ENCODE assay signal across 1 cellular context in genomic region chr4:2365054-2365912, GRCh38.
TF ChIP-seq lines count a peak whose summit lies in the region.

No MANE protein-coding gene starts in this region.

TF ChIP-seq in K562, 482 proteins besides CTCF, POLR2A, EP300 and RAD21 (continued from another document):
- TF ChIP-seq CHD7 (IDR thresholded peaks at IDR 0.05; ENCODE audit: low read depth, low read length) (no peak), SMARCE1 (IDR thresholded peaks at IDR 0.05) (no peak), PHB (CRISPR knock-in tag; IDR thresholded peaks at IDR 0.05) (no peak), MAFF (IDR thresholded peaks at IDR 0.05; ENCODE audit: low read length) (no peak), CCNT2 (IDR thresholded peaks at IDR 0.05; ENCODE audit: borderline replicate concordance, extremely low read depth, insufficient read length, low read depth, low read length) (no peak), MLX (CRISPR knock-in tag; conservative IDR thresholded peaks at IDR 0.05) (no peak), NFE2 (IDR thresholded peaks at IDR 0.05; ENCODE audit: low read depth) (no peak), ZBTB9 (CRISPR knock-in tag; IDR thresholded peaks at IDR 0.05) (no peak), CHD2 (IDR thresholded peaks at IDR 0.05; ENCODE audit: low read depth, low read length) (no peak), TCF7L2 (IDR thresholded peaks at IDR 0.05; ENCODE audit: low read depth, low read length) (no peak), CTBP1 (IDR thresholded peaks at IDR 0.05; ENCODE audit: borderline replicate concordance) (0 out of 2 replicates have a peak, but pooled peaks have one; percentile 4), MCM5 (IDR thresholded peaks at IDR 0.05; ENCODE audit: low read depth) (no peak), SP1 (CRISPR knock-in tag; IDR thresholded peaks at IDR 0.05) (0 out of 2 replicates have a peak, but pooled peaks have one; percentile 30), CSDE1 (IDR thresholded peaks at IDR 0.05) (no peak), ETV6 (IDR thresholded peaks at IDR 0.05; ENCODE audit: borderline replicate concordance in 1 of 2, low read depth in 2 of 2, low read length in 1 of 2) (no peak), ETV6 (CRISPR knock-in tag; IDR thresholded peaks at IDR 0.05; ENCODE audit: borderline replicate concordance) (no peak), KLF10 (CRISPR knock-in tag; IDR thresholded peaks at IDR 0.05) (no peak), ATF6 (CRISPR knock-in tag; IDR thresholded peaks at IDR 0.05) (0 out of 2 replicates have a peak, but pooled peaks have one; percentile 1), DPF2 (IDR thresholded peaks at IDR 0.05) (no peak), E2F4 (CRISPR knock-in tag; IDR thresholded peaks at IDR 0.05; ENCODE audit: low read depth) (no peak), USF2 (CRISPR knock-in tag; IDR thresholded peaks at IDR 0.05) (peak; percentile 8; the same call in 1 of the 2 replicates), MLLT1 (IDR thresholded peaks at IDR 0.05) (no peak), VEZF1 (CRISPR knock-in tag; IDR thresholded peaks at IDR 0.05) (peak; percentile 47; the same call in 1 of the 2 replicates), POLR2AphosphoS2 (IDR thresholded peaks at IDR 0.05; ENCODE audit: low read length) (no peak), EP400 (IDR thresholded peaks at IDR 0.05) (0 out of 2 replicates have a peak, but pooled peaks have one; percentile 6), ZNF311 (CRISPR knock-in tag; IDR thresholded peaks at IDR 0.05) (no peak), MNT (conservative IDR thresholded peaks at IDR 0.05) (peak in 1 of 2 experiments; percentile 73; a peak in 1 of 4 replicates), ZNF324 (CRISPR knock-in tag; IDR thresholded peaks at IDR 0.05) (no peak), TFAM (CRISPR knock-in tag; conservative IDR thresholded peaks at IDR 0.05) (no peak)
